ENCODE assay signal across 9 cellular contexts in the genomic region with DNA sequence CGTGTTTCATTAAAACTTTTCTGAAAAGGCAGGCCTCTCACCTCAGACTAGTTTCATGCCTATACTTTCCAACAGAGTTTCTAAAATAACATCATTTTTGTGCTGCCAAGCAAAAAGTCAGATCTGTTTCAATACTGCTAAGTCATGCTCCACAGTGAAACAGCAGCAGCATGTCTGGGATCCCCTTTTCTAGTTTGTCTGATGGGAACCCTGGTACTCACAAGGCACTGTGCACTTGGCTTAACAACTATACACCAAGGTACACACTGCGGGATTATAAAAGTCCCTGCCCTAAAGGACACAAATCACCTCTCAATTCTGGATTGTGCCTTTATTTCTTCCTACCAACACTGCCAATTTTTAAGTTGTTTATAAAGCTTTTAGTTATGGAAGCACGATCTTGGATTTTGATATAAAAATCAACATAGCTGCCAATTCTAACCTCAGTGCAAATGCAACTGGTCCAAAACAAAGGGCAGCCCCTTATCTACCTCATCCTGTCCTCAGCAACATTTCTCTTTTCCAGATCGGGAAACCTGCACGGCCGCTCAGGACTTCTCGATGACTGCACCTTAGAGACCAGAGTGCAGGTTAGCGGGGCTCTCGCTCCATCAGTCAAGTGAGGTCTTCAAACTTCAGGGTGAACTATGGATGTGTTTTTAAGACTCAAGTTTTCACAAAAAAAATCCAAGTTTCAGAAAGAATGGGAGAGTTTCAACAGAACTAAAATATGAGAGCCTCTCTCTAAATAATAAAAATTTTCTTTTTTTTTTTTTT. TPM values are rescaled to one million over a fixed set of nuclear protein-coding genes. Genes with fewer than 3 reads are reported as not detected.
DNase-seq lines count a peak whose midpoint lies in the region; ATAC-seq, FAIRE-seq and TF ChIP-seq lines count a peak whose summit lies in the region.
"Had no signal": no experiment of that assay in that cellular context is flagged by ENCODE, and none has a peak within 500 bp of the region (broad histone marks: within the 10 kb centered on the region; RNA-seq: fewer than 3 reads in every experiment).

No MANE protein-coding gene starts in this region.

- H3K9ac ChIP-seq in fibroblast of lung (ENCODE audit: insufficient read depth, low read length) (no peak overlapping the region), smooth muscle cell (ENCODE audit: low read depth) (peak overlapping the region; percentile 100)

- TF ChIP-seq CTCF in RWPE2 (IDR thresholded peaks at IDR 0.05; ENCODE audit: poor library complexity, severe bottlenecking) (no peak), fibroblast of lung (conservative IDR thresholded peaks at IDR 0.05 in 1 of 2, IDR thresholded peaks at IDR 0.05 in 1 of 2; ENCODE audit: low read depth in 1 of 2, low read length in 2 of 2) (no peak), smooth muscle cell (IDR thresholded peaks at IDR 0.05; ENCODE audit: borderline replicate concordance, insufficient read depth, poor library complexity, severe bottlenecking) (no peak)

- H3K27ac ChIP-seq in RWPE2 (ENCODE audit: poor library complexity, severe bottlenecking) (peak overlapping the region; percentile 88), fibroblast of lung (ENCODE audit: insufficient read depth, low read length) (no peak overlapping the region), smooth muscle cell (ENCODE audit: low read depth) (peak overlapping the region; percentile 98)

- H3K4me3 ChIP-seq in RWPE2 (ENCODE audit: severe bottlenecking) (peak overlapping the region; percentile 91), fibroblast of lung (replicated peaks in 1 of 4; ENCODE audit: control extremely low read depth in 1 of 4, insufficient read depth in 1 of 4, low read depth in 3 of 4, low read length in 4 of 4) (peak overlapping the region in 2 of 4 experiments; percentile 76 to 85), smooth muscle cell (peak overlapping the region; percentile 99)

- H3K27me3 ChIP-seq in RWPE2 (ENCODE audit: insufficient read depth, poor library complexity, severe bottlenecking) (no peaks in the 10 kb centered on the region), fibroblast of lung (ENCODE audit: control insufficient read depth, insufficient read depth, low read length) (no peaks in the 10 kb centered on the region), smooth muscle cell (ENCODE audit: low read depth) (no peaks in the 10 kb centered on the region)

- no peak for FAIRE-seq in RCC 7860 (lab: Jason Lieb, UNC)
- FAIRE-seq: A204.1 had no signal

- H4K20me1 ChIP-seq in fibroblast of lung (ENCODE audit: control insufficient read depth, extremely low read depth, insufficient read depth, low read length): peaks cover 5% of the 10 kb centered on the region
- H4K20me1 ChIP-seq in smooth muscle cell (ENCODE audit: low read depth): peaks cover 27% of the 10 kb centered on the region

- 77% methylated on average over 9 of the region's 9 CpGs for WGBS in smooth muscle cell (ENCODE audit: low lambda C conversion rate)

- H2AFZ ChIP-seq in fibroblast of lung (ENCODE audit: low read length) (no peak overlapping the region), smooth muscle cell (ENCODE audit: low read depth) (no peak overlapping the region)

- DNase-seq in NOMO-1 treated with DMSO at 0.1 percent for 48 hours (lab: John Stamatoyannopoulos, UW; ENCODE audit: unreplicated experiment) (peak; percentile 32), NOMO-1 treated with dmso at 0.1 percent for 144 hours (lab: John Stamatoyannopoulos, UW; ENCODE audit: unreplicated experiment) (no peak), RWPE2 (ENCODE audit: low spot score) (no peak), fibroblast of lung (ENCODE audit: low read depth in 2 of 2) (no peak), smooth muscle cell (lab: John Stamatoyannopoulos, UW; ENCODE audit: unreplicated experiment) (no peak), NK-92 (lab: John Stamatoyannopoulos, UW; ENCODE audit: unreplicated experiment) (no peak), LoVo (ENCODE audit: low spot score) (no peak), RCC 7860 (ENCODE audit: low spot score) (no peak)

- ATAC-seq in RWPE2 (ENCODE audit: low read depth): no peak

- H3K79me2 ChIP-seq in fibroblast of lung (ENCODE audit: control insufficient read depth, insufficient read depth, low read length) (peaks cover 30% of the 10 kb centered on the region), smooth muscle cell (ENCODE audit: low read depth) (peaks cover 27% of the 10 kb centered on the region)

- peaks cover 25% of the 10 kb centered on the region for H3F3A ChIP-seq in smooth muscle cell (ENCODE audit: low read depth)

- peaks cover 13% of the 10 kb centered on the region for H3K4me1 ChIP-seq in RWPE2 (ENCODE audit: insufficient read depth, poor library complexity, severe bottlenecking)
- peaks cover 3% of the 10 kb centered on the region for H3K4me1 ChIP-seq in fibroblast of lung (ENCODE audit: control insufficient read depth, extremely low read depth, insufficient read depth, low read length)
- H3K4me1 ChIP-seq in smooth muscle cell (ENCODE audit: low read depth): peaks cover 22% of the 10 kb centered on the region

- H3K9me3 ChIP-seq in RWPE2 (ENCODE audit: severe bottlenecking): no peaks in the 10 kb centered on the region
- H3K9me3 ChIP-seq in fibroblast of lung (ENCODE audit: control insufficient read depth, insufficient read depth, low read depth, low read length): no peaks in the 10 kb centered on the region
- no peaks in the 10 kb centered on the region for H3K9me3 ChIP-seq in smooth muscle cell (replicated peaks; ENCODE audit: low read depth)

- H3K4me2 ChIP-seq in fibroblast of lung (ENCODE audit: extremely low read depth, insufficient read depth, low read length) (peak overlapping the region; percentile 84), smooth muscle cell (peak overlapping the region; percentile 88)

- H3K36me3 ChIP-seq in RWPE2 (ENCODE audit: low read depth) (peaks cover 26% of the 10 kb centered on the region), fibroblast of lung (ENCODE audit: control insufficient read depth, insufficient read depth, low read length) (peaks cover 17% of the 10 kb centered on the region), smooth muscle cell (ENCODE audit: low read depth) (peaks cover 15% of the 10 kb centered on the region)

RNA-seq across cellular contexts. Expression of gene EIF5, which starts 1.7 kb away (rescaled TPM):
- total RNA-seq in fibroblast of lung (158 and 185 TPM in 2 replicates), smooth muscle cell (233 and 278 TPM in 2 replicates)
- polyA plus RNA-seq in fibroblast of lung (333 and 400 TPM in 2 replicates), smooth muscle cell (290 and 357 TPM in 2 replicates)
- polyA plus RNA-seq in fibroblast of lung (2012): 235 and 291 TPM in 2 replicates
- 39.8 and 40.9 TPM in 2 replicates for polyA minus RNA-seq in fibroblast of lung (ENCODE audit: low replicate concordance)

RNA-seq across cellular contexts. Expression of gene MARK3, which starts 52.9 kb away (rescaled TPM):
- total RNA-seq in fibroblast of lung (93.7 and 119 TPM in 2 replicates), smooth muscle cell (63.2 and 71.3 TPM in 2 replicates)
- polyA plus RNA-seq in fibroblast of lung (76.0 and 76.7 TPM in 2 replicates), smooth muscle cell (68.4 and 69.0 TPM in 2 replicates)
- 54.7 and 58.7 TPM in 2 replicates for polyA plus RNA-seq in fibroblast of lung (2012)
- 42.1 and 43.5 TPM in 2 replicates for polyA minus RNA-seq in fibroblast of lung (ENCODE audit: low replicate concordance)
